23 cellular contexts compared by ENCODE assay signal in the genomic region with DNA sequence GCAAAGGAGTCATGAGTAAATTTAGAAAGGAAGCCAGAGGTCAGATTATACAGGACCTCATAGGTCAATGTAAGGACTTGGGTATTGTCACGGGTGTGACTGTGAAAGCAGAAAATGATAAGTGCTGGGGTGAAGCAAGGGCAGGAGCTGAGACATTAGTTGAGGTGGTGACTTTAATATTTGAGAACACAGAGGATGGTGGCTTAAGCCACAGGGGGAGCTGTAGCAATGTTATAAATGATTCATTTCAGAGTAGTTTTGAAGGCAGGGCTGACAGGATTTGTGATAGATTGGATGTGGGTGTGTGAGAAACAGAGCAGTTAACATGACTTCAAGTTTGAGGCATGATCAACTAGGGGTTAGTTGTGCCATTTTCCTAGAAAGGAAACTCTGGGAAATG.
DNase-seq lines count a peak whose midpoint lies in the region; ATAC-seq and TF ChIP-seq lines count a peak whose summit lies in the region.
"Had no signal": no experiment of that assay in that cellular context is flagged by ENCODE, and none has a peak within 500 bp of the region (broad histone marks: within the 10 kb centered on the region; RNA-seq: fewer than 3 reads in every experiment).

No MANE protein-coding gene starts in this region.

- no peak overlapping the region for H3K27ac Mint-ChIP-seq in WTC11
- H3K27ac Mint-ChIP-seq in stimulated activated naive CD8-positive, alpha-beta T cell treated with anti-CD3 and anti-CD28 coated beads, Interleukin-15, amount 100 ng/mL, for 72 hours = peak overlapping the region in 1 of 2 donors; percentile 2
- H3K27ac Mint-ChIP-seq: activated naive CD4-positive, alpha-beta T cell treated with anti-CD3 and anti-CD28 coated beads for 36 hours; memory B cell; naive thymus-derived CD8-positive, alpha-beta T cell had no signal

- DNase-seq in NCI-H524 (lab: John Stamatoyannopoulos, UW) (peak; percentile 2 to 16), NCI-H524 treated with DMSO at 0.1 percent for 48 hours (lab: John Stamatoyannopoulos, UW) (no peak), NB4 (ENCODE audit: low read depth) (peak; percentile 17), WTC11 (ENCODE audit: low spot score) (no peak), SW480 (ENCODE audit: low spot score) (no peak), GM10266 (ENCODE audit: extremely low spot score) (no peak)
- no peak for DNase-seq in stimulated activated naive CD8-positive, alpha-beta T cell treated with anti-CD3 and anti-CD28 coated beads, Interleukin-15, amount 100 ng/mL, for 72 hours
- DNase-seq: 8988T; activated naive CD4-positive, alpha-beta T cell treated with anti-CD3 and anti-CD28 coated beads for 36 hours; activated T-cell treated with anti-CD3 and anti-CD28 coated beads for 4 hours; aorta; Calu3; naive thymus-derived CD8-positive, alpha-beta T cell; NCI-H1048; NCI-H2029 treated with DMSO at 0.1 percent for 48 hours; NCI-H446 treated with DMSO at 0.1 percent for 48 hours; Peyer's patch; testis had no signal

- no peak overlapping the region for H3K4me3 ChIP-seq in NB4 (ENCODE audit: low read depth, low read length)
- H3K4me3 ChIP-seq: BLaER1, hepatocyte, Peyer's patch, smooth muscle cell, testis had no signal

- POLR2A ChIA-PET in WTC11 (lab: Charles Lee) = no interaction called here

- no peak for TF ChIP-seq POLR2A in NB4 (IDR thresholded peaks at IDR 0.05; ENCODE audit: extremely low read depth, insufficient read length)

- CTCF ChIA-PET in WTC11 (lab: Charles Lee) = interaction anchor here (1.1 kb wide), 1 partner anchor 486 kb away, joined by 3 read pairs; no protein-coding TSS in a partner anchor

- H3K9me3 Mint-ChIP-seq in WTC11 = peaks cover 10% of the 10 kb centered on the region
- H3K9me3 Mint-ChIP-seq in stimulated activated naive CD8-positive, alpha-beta T cell treated with anti-CD3 and anti-CD28 coated beads, Interleukin-15, amount 100 ng/mL, for 72 hours = no peaks in the 10 kb centered on the region

- no peaks in the 10 kb centered on the region for H3K4me1 Mint-ChIP-seq in WTC11
- no peaks in the 10 kb centered on the region for H3K4me1 Mint-ChIP-seq in stimulated activated naive CD8-positive, alpha-beta T cell treated with anti-CD3 and anti-CD28 coated beads, Interleukin-15, amount 100 ng/mL, for 72 hours
- H3K4me1 Mint-ChIP-seq: memory B cell had no signal

- H3K36me3 Mint-ChIP-seq in WTC11 = no peaks in the 10 kb centered on the region
- H3K36me3 Mint-ChIP-seq: memory B cell; naive thymus-derived CD8-positive, alpha-beta T cell had no signal

- H3K27me3 Mint-ChIP-seq in WTC11 (ENCODE audit: low read depth) = no peaks in the 10 kb centered on the region
- H3K27me3 Mint-ChIP-seq in stimulated activated naive CD8-positive, alpha-beta T cell treated with anti-CD3 and anti-CD28 coated beads, Interleukin-15, amount 100 ng/mL, for 72 hours = peaks cover 8% of the 10 kb centered on the region

- 0 out of 2 replicates have a peak, but pooled peaks have one; percentile 41 for ATAC-seq in WTC11
- ATAC-seq in stimulated activated naive CD8-positive, alpha-beta T cell treated with anti-CD3 and anti-CD28 coated beads, Interleukin-15, amount 100 ng/mL, for 72 hours = peak; percentile 20
- ATAC-seq in GM18870 (IDR thresholded peaks at IDR 0.05; ENCODE audit: unreplicated experiment) = no peak
- ATAC-seq: naive thymus-derived CD8-positive, alpha-beta T cell had no signal

- peak; percentile 13 for TF ChIP-seq CTCF in NB4 (IDR thresholded peaks at IDR 0.05; ENCODE audit: low read depth, low read length)
- TF ChIP-seq CTCF in WTC11 (IDR thresholded peaks at IDR 0.05) = no peak
- TF ChIP-seq CTCF in GM10266 (IDR thresholded peaks at IDR 0.05; ENCODE audit: control insufficient read depth, insufficient read depth, low read depth, missing control alignments) = no peak

- no peak overlapping the region for H3K4me3 Mint-ChIP-seq in WTC11
- H3K4me3 Mint-ChIP-seq in stimulated activated naive CD8-positive, alpha-beta T cell treated with anti-CD3 and anti-CD28 coated beads, Interleukin-15, amount 100 ng/mL, for 72 hours = no peak overlapping the region
- H3K4me3 Mint-ChIP-seq: activated naive CD4-positive, alpha-beta T cell treated with anti-CD3 and anti-CD28 coated beads for 36 hours; memory B cell; naive thymus-derived CD8-positive, alpha-beta T cell had no signal

TF ChIP-seq in WTC11, 78 proteins besides CTCF, POLR2A, EP300 and RAD21:
- TF ChIP-seq FOXP1 (CRISPR knock-in tag; IDR thresholded peaks at IDR 0.05; ENCODE audit: borderline replicate concordance) = no peak

Comparison
In these comparisons a context has a peak if more than half of its experiments do, and no peak if none do; other contexts are left out.
1. DNase-seq: peak in NCI-H524 (2 of 2) and NB4 (single experiment); none in NCI-H524 treated with DMSO at 0.1 percent for 48 hours (single experiment), WTC11 (single experiment), stimulated activated naive CD8-positive, alpha-beta T cell treated with anti-CD3 and anti-CD28 coated beads, Interleukin-15, amount 100 ng/mL, for 72 hours (0 of 2), SW480 (single experiment) and GM10266 (single experiment).